Comparison of ENCODE assay signal across 27 cellular contexts in the genomic region with DNA sequence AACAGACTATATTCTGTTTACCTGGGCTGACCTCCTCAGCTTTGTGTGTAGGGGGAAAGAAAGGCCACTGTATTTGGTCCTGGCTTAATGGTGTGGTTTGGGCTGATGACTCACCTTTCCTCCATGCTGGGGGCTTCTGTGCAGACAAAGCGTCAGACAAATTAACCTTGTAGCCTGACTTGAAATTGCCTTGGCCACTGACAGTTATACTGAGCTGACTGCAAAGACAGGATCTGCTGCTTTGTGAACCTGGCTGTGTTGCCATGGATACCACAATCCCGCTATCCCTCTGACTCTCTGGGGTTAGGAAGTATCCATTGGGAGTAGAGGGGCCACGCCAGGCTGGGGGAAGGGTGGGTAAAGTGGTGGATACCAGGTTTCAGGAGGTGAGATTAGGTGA.
DNase-seq lines count a peak whose midpoint lies in the region; ATAC-seq, FAIRE-seq and TF ChIP-seq lines count a peak whose summit lies in the region.
"Had no signal": no experiment of that assay in that cellular context is flagged by ENCODE, and none has a peak within 500 bp of the region (broad histone marks: within the 10 kb centered on the region; RNA-seq: fewer than 3 reads in every experiment).

No MANE protein-coding gene starts in this region.

- H3K4me1 Mint-ChIP-seq in activated naive CD8-positive, alpha-beta T cell treated with anti-CD3 and anti-CD28 coated beads for 36 hours = no peaks in the 10 kb centered on the region
- H3K4me1 Mint-ChIP-seq in activated naive CD8-positive, alpha-beta T cell treated with anti-CD3 and anti-CD28 coated beads, Interleukin-2, amount 50 U/mL, for 24 hours = no peaks in the 10 kb centered on the region
- H3K4me1 Mint-ChIP-seq in astrocyte (ENCODE audit: low read depth, unreplicated experiment) = peaks cover 1% of the 10 kb centered on the region
- H3K4me1 Mint-ChIP-seq: naive thymus-derived CD4-positive, alpha-beta T cell had no signal

- FAIRE-seq in astrocyte (lab: Jason Lieb, UNC) = no peak

- no peak overlapping the region for H3K4me3 ChIP-seq in astrocyte (ENCODE audit: insufficient read depth, low read depth, low read length)
- H3K4me3 ChIP-seq: gastroesophageal sphincter, HAP-1, hepatocyte, ovary, SJSA1, spleen, tibial nerve had no signal

- no peak overlapping the region for H2AFZ ChIP-seq in astrocyte (ENCODE audit: low read depth, low read length)
- H2AFZ ChIP-seq: hepatocyte had no signal

- H3K36me3 ChIP-seq in astrocyte (ENCODE audit: insufficient read depth, low read length) = no peaks in the 10 kb centered on the region
- H3K36me3 ChIP-seq: gastroesophageal sphincter, HAP-1, ovary, SJSA1, spleen, tibial nerve had no signal

- H3K4me1 ChIP-seq in astrocyte (ENCODE audit: insufficient read depth, low read length) = no peaks in the 10 kb centered on the region
- H3K4me1 ChIP-seq: gastroesophageal sphincter, HAP-1, SJSA1, spleen, tibial nerve had no signal

- DNase-seq in activated naive CD8-positive, alpha-beta T cell treated with anti-CD3 and anti-CD28 coated beads for 36 hours = no peak
- DNase-seq in activated naive CD8-positive, alpha-beta T cell treated with anti-CD3 and anti-CD28 coated beads, Interleukin-2, amount 50 U/mL, for 24 hours = no peak
- DNase-seq in astrocyte (ENCODE audit: low read depth) (no peak), islet precursor cell (peak; percentile 87), T1000 (lab: John Stamatoyannopoulos, UW) (no peak), NCI-H345 (lab: John Stamatoyannopoulos, UW) (no peak)
- DNase-seq: activated CD8-positive, alpha-beta T cell treated with anti-CD3 and anti-CD28 coated beads for 36 hours; activated effector memory CD4-positive, alpha-beta T cell treated with Interleukin-2 at 50 U/mL for 16 hours; DMS53; GDM1; IMR-90; midbrain; naive thymus-derived CD4-positive, alpha-beta T cell; NCI-H2081; NCI-H510A; ovary; spleen; T-helper 1 cell had no signal

- H3K9me3 ChIP-seq in astrocyte (ENCODE audit: insufficient read depth, low read depth, low read length) = no peaks in the 10 kb centered on the region
- H3K9me3 ChIP-seq: HAP-1, ovary, SJSA1, tibial nerve had no signal

- H3K9me3 Mint-ChIP-seq in activated naive CD8-positive, alpha-beta T cell treated with anti-CD3 and anti-CD28 coated beads for 36 hours = no peaks in the 10 kb centered on the region
- H3K9me3 Mint-ChIP-seq in activated naive CD8-positive, alpha-beta T cell treated with anti-CD3 and anti-CD28 coated beads, Interleukin-2, amount 50 U/mL, for 24 hours = no peaks in the 10 kb centered on the region
- H3K9me3 Mint-ChIP-seq in astrocyte (ENCODE audit: unreplicated experiment) = peaks cover 2% of the 10 kb centered on the region

- H4K20me1 ChIP-seq in astrocyte (ENCODE audit: insufficient read depth, low read length) = no peaks in the 10 kb centered on the region

- H3K4me2 ChIP-seq in astrocyte (ENCODE audit: low read length) = peak overlapping the region; percentile 25
- H3K4me2 ChIP-seq: hepatocyte had no signal

- H3K27me3 ChIP-seq in astrocyte (ENCODE audit: insufficient read depth, low read length) = no peaks in the 10 kb centered on the region
- H3K27me3 ChIP-seq: gastroesophageal sphincter, hepatocyte, ovary, SJSA1, tibial nerve had no signal

- H3K27ac Mint-ChIP-seq in activated naive CD8-positive, alpha-beta T cell treated with anti-CD3 and anti-CD28 coated beads for 36 hours = peak overlapping the region; percentile 18
- H3K27ac Mint-ChIP-seq in activated naive CD8-positive, alpha-beta T cell treated with anti-CD3 and anti-CD28 coated beads, Interleukin-2, amount 50 U/mL, for 24 hours = no peak overlapping the region
- H3K27ac Mint-ChIP-seq in astrocyte (ENCODE audit: unreplicated experiment) = no peak overlapping the region
- H3K27ac Mint-ChIP-seq: activated CD8-positive, alpha-beta T cell treated with anti-CD3 and anti-CD28 coated beads for 36 hours; activated naive CD8-positive, alpha-beta T cell; naive thymus-derived CD4-positive, alpha-beta T cell had no signal

- H3K4me3 Mint-ChIP-seq in activated naive CD8-positive, alpha-beta T cell treated with anti-CD3 and anti-CD28 coated beads for 36 hours = no peak overlapping the region
- no peak overlapping the region for H3K4me3 Mint-ChIP-seq in activated naive CD8-positive, alpha-beta T cell treated with anti-CD3 and anti-CD28 coated beads, Interleukin-2, amount 50 U/mL, for 24 hours
- H3K4me3 Mint-ChIP-seq in astrocyte (ENCODE audit: unreplicated experiment) = no peak overlapping the region
- H3K4me3 Mint-ChIP-seq: activated CD8-positive, alpha-beta T cell treated with anti-CD3 and anti-CD28 coated beads for 36 hours; activated naive CD8-positive, alpha-beta T cell; naive thymus-derived CD4-positive, alpha-beta T cell had no signal

- TF ChIP-seq CTCF in astrocyte (IDR thresholded peaks at IDR 0.05; ENCODE audit: insufficient read depth, low read depth, low read length) = no peak

- no peak overlapping the region for H3K27ac ChIP-seq in astrocyte (ENCODE audit: low read depth, low read length)
- H3K27ac ChIP-seq: gastroesophageal sphincter, hepatocyte, ovary, SJSA1, spleen, tibial nerve had no signal

- no peaks in the 10 kb centered on the region for H3K36me3 Mint-ChIP-seq in activated naive CD8-positive, alpha-beta T cell treated with anti-CD3 and anti-CD28 coated beads for 36 hours
- no peaks in the 10 kb centered on the region for H3K36me3 Mint-ChIP-seq in activated naive CD8-positive, alpha-beta T cell treated with anti-CD3 and anti-CD28 coated beads, Interleukin-2, amount 50 U/mL, for 24 hours (ENCODE audit: low read depth)
- no peaks in the 10 kb centered on the region for H3K36me3 Mint-ChIP-seq in astrocyte (ENCODE audit: low read depth, unreplicated experiment)
- H3K36me3 Mint-ChIP-seq: activated naive CD8-positive, alpha-beta T cell had no signal

- ATAC-seq in activated naive CD8-positive, alpha-beta T cell treated with anti-CD3 and anti-CD28 coated beads, Interleukin-2, amount 50 U/mL, for 24 hours = no peak
- no peak for ATAC-seq in GM21526 (IDR thresholded peaks at IDR 0.05; ENCODE audit: low FRiP score, unreplicated experiment)
- no peak for ATAC-seq in GM18868 (IDR thresholded peaks at IDR 0.05; ENCODE audit: unreplicated experiment)
- ATAC-seq: activated CD4-positive, CD25-positive, alpha-beta regulatory T cell treated with anti-CD3 and anti-CD28 coated beads, Interleukin-2, amount 50 U/mL, for 24 hours; activated CD8-positive, alpha-beta T cell treated with anti-CD3 and anti-CD28 coated beads for 36 hours; gastroesophageal sphincter; naive thymus-derived CD4-positive, alpha-beta T cell had no signal

- no peaks in the 10 kb centered on the region for H3K79me2 ChIP-seq in astrocyte (ENCODE audit: insufficient read depth, low read length)
- H3K79me2 ChIP-seq: hepatocyte had no signal

- peaks cover 3% of the 10 kb centered on the region for H3K27me3 Mint-ChIP-seq in activated naive CD8-positive, alpha-beta T cell treated with anti-CD3 and anti-CD28 coated beads for 36 hours
- no peaks in the 10 kb centered on the region for H3K27me3 Mint-ChIP-seq in activated naive CD8-positive, alpha-beta T cell treated with anti-CD3 and anti-CD28 coated beads, Interleukin-2, amount 50 U/mL, for 24 hours
- no peaks in the 10 kb centered on the region for H3K27me3 Mint-ChIP-seq in astrocyte (ENCODE audit: low read depth, unreplicated experiment)
- H3K27me3 Mint-ChIP-seq: activated CD8-positive, alpha-beta T cell treated with anti-CD3 and anti-CD28 coated beads for 36 hours had no signal

- H3K9ac ChIP-seq in astrocyte (ENCODE audit: low read length) = no peak overlapping the region
